Comparison of ENCODE assay signal across 8 cellular contexts in the genomic region with DNA sequence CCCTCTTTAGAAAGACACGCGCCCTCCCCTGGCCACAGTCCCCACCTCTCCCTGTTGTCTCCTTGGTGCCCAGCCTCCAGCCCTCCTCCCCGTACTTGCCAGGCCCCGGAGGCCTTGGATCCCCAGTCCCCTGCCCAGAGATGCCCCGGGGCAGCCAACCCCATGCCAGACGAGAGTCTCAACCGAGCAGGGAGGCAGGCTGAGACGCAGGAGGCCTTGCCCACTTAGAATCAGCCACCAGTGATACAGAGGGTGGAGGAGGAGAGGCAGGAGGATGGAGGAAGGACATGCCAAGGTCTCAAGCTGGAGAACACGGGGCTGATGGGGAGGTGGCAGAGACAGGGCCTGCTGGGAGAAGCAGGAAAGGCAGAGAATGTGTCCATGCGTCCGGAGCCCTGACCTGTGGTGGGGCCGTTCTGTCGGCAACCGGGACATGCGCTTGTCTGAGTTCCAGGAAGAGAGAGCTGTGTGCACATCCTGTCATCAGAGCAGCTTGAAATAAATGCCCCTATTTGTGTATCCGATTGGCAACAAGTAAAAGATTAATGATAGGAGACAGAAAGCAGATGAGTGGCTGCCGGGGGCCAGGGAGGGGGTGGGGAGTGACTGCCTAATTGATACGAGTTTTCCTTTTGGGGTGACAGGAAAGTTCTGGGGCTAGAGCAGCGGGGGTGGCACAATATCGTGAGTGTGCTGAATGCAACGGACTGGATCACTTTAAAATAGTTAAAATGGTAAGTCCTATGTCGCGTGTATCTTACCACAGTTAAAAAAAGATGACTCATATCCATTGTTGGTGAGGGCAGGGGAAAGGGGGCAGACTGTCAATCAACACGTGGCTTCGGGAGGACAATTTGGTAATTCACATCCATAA. TPM values are rescaled to one million over a fixed set of nuclear protein-coding genes. Genes with fewer than 3 reads are reported as not detected.
DNase-seq lines count a peak whose midpoint lies in the region; ATAC-seq, FAIRE-seq and TF ChIP-seq lines count a peak whose summit lies in the region.

No MANE protein-coding gene starts in this region.

- no peaks in the 10 kb centered on the region for H3K79me2 ChIP-seq in astrocyte (ENCODE audit: insufficient read depth, low read length)

- intact Hi-C loops in natural killer cell (cut with micrococcal nuclease) = no loop called here
- intact Hi-C loops in naive thymus-derived CD4-positive, alpha-beta T cell (cut with micrococcal nuclease) = loop anchor here (1.0 kb wide), 4 partner anchors 34 to 69 kb away; partner anchors contain the start of gene COTL1 (in 2 of the 2)

- H3K36me3 ChIP-seq in astrocyte (ENCODE audit: insufficient read depth, low read length) = no peaks in the 10 kb centered on the region
- H3K36me3 ChIP-seq in naive thymus-derived CD4-positive, alpha-beta T cell (ENCODE audit: control insufficient read depth in 2 of 3, insufficient read depth in 3 of 3, low read length in 3 of 3) = no peaks in the 10 kb centered on the region

- H4K20me1 ChIP-seq in astrocyte (ENCODE audit: insufficient read depth, low read length) = no peaks in the 10 kb centered on the region

- no peak overlapping the region for H3K9ac ChIP-seq in astrocyte (ENCODE audit: low read length)

- H3K4me3 ChIP-seq in astrocyte (ENCODE audit: insufficient read depth, low read depth, low read length) = no peak overlapping the region
- H3K4me3 ChIP-seq in naive thymus-derived CD4-positive, alpha-beta T cell (ENCODE audit: low read length) = peak overlapping the region; percentile 65

- H3K4me1 Mint-ChIP-seq in natural killer cell treated with Interleukin-12 subunit alpha and Interleukin-12 subunit beta and Interleukin-15 and Interleukin-18, amount 100 ng/mL, for 72 hours (ENCODE audit: low read depth in 2 of 2) = peaks cover 5 to 6% of the 10 kb centered on the region in 2 donors
- H3K4me1 Mint-ChIP-seq in natural killer cell (peaks cover 2 to 5% of the 10 kb centered on the region in 2 donors), astrocyte (ENCODE audit: low read depth, unreplicated experiment) (peaks cover 27% of the 10 kb centered on the region)
- H3K4me1 Mint-ChIP-seq in naive thymus-derived CD4-positive, alpha-beta T cell = peaks cover 38 to 70% (median 67%) of the 10 kb centered on the region in 7 donors

- POLR2A ChIA-PET in naive thymus-derived CD4-positive, alpha-beta T cell (lab: Charles Lee) = interaction anchor here (0.6 to 2.7 kb wide), 20 partner anchors 9 to 176 kb away, joined by 3 to 20 read pairs (median 4); partner anchors contain the start of genes COTL1 and MEAK7

- H3K27ac Mint-ChIP-seq in natural killer cell treated with Interleukin-12 subunit alpha and Interleukin-12 subunit beta and Interleukin-15 and Interleukin-18, amount 100 ng/mL, for 72 hours = peak overlapping the region; percentile 70 to 84
- no peak overlapping the region for H3K27ac Mint-ChIP-seq in natural killer cell
- peak overlapping the region; percentile 69 for H3K27ac Mint-ChIP-seq in astrocyte (ENCODE audit: unreplicated experiment)
- peak overlapping the region; percentile 91 to 100 (median 96) for H3K27ac Mint-ChIP-seq in naive thymus-derived CD4-positive, alpha-beta T cell

- no peak overlapping the region for H3K27ac ChIP-seq in astrocyte (ENCODE audit: low read depth, low read length)
- peak overlapping the region; percentile 75 for H3K27ac ChIP-seq in naive thymus-derived CD4-positive, alpha-beta T cell (ENCODE audit: low read depth, low read length)

- peak overlapping the region; percentile 67 for H3K4me3 Mint-ChIP-seq in natural killer cell treated with Interleukin-12 subunit alpha and Interleukin-12 subunit beta and Interleukin-15 and Interleukin-18, amount 100 ng/mL, for 72 hours
- H3K4me3 Mint-ChIP-seq in natural killer cell (no peak overlapping the region), astrocyte (ENCODE audit: unreplicated experiment) (no peak overlapping the region)
- H3K4me3 Mint-ChIP-seq in naive thymus-derived CD4-positive, alpha-beta T cell = peak overlapping the region; percentile 81 to 95 (median 90)

- TF ChIP-seq CTCF in natural killer cell (IDR thresholded peaks at IDR 0.05) (no peak), astrocyte (IDR thresholded peaks at IDR 0.05; ENCODE audit: insufficient read depth, low read depth, low read length) (no peak)

- peak; percentile 26 to 57 for ATAC-seq in natural killer cell treated with Interleukin-12 subunit alpha and Interleukin-12 subunit beta and Interleukin-15 and Interleukin-18, amount 100 ng/mL, for 72 hours
- ATAC-seq in natural killer cell (no peak), HG02970 (IDR thresholded peaks at IDR 0.05; ENCODE audit: low FRiP score, unreplicated experiment) (no peak)
- peak; percentile 69 for ATAC-seq in naive thymus-derived CD4-positive, alpha-beta T cell

- H3K4me1 ChIP-seq in astrocyte (ENCODE audit: insufficient read depth, low read length) = peaks cover 11% of the 10 kb centered on the region
- peaks cover 41 to 45% of the 10 kb centered on the region in 2 donors for H3K4me1 ChIP-seq in naive thymus-derived CD4-positive, alpha-beta T cell (ENCODE audit: control insufficient read depth in 2 of 2, insufficient read depth in 2 of 2, low read length in 2 of 2)

- H2AFZ ChIP-seq in astrocyte (ENCODE audit: low read depth, low read length) = peak overlapping the region; percentile 61

- no peaks in the 10 kb centered on the region for H3K36me3 Mint-ChIP-seq in natural killer cell treated with Interleukin-12 subunit alpha and Interleukin-12 subunit beta and Interleukin-15 and Interleukin-18, amount 100 ng/mL, for 72 hours
- H3K36me3 Mint-ChIP-seq in natural killer cell (no peaks in the 10 kb centered on the region), astrocyte (ENCODE audit: low read depth, unreplicated experiment) (no peaks in the 10 kb centered on the region)
- H3K36me3 Mint-ChIP-seq in naive thymus-derived CD4-positive, alpha-beta T cell = peaks cover 3 to 55% (median 5%) of the 10 kb centered on the region in 5 donors

- no peak for DNase-seq in natural killer cell treated with Interleukin-12 subunit alpha and Interleukin-12 subunit beta and Interleukin-15 and Interleukin-18, amount 100 ng/mL, for 72 hours (ENCODE audit: low spot score)
- DNase-seq in natural killer cell = no peak
- DNase-seq in astrocyte (ENCODE audit: low read depth) = no peak
- peak in 8 of 9 donors; percentile 42 to 64 (median 60) for DNase-seq in naive thymus-derived CD4-positive, alpha-beta T cell
- no peak for DNase-seq in DMS 273 (lab: John Stamatoyannopoulos, UW; ENCODE audit: unreplicated experiment)
- no peak for DNase-seq in iPS-NIHi11 (ENCODE audit: low spot score)
- no peak for DNase-seq in COR-L47 (lab: John Stamatoyannopoulos, UW)

- CTCF ChIA-PET in naive thymus-derived CD4-positive, alpha-beta T cell (lab: Charles Lee) = interaction anchor here (0.7 to 3.1 kb wide), 3 partner anchors 32 to 73 kb away, joined by 4 to 13 read pairs (median 8); no protein-coding TSS in a partner anchor

- H3K9me3 Mint-ChIP-seq in natural killer cell treated with Interleukin-12 subunit alpha and Interleukin-12 subunit beta and Interleukin-15 and Interleukin-18, amount 100 ng/mL, for 72 hours = no peaks in the 10 kb centered on the region
- no peaks in the 10 kb centered on the region for H3K9me3 Mint-ChIP-seq in natural killer cell
- peaks cover 2% of the 10 kb centered on the region for H3K9me3 Mint-ChIP-seq in astrocyte (ENCODE audit: unreplicated experiment)
- H3K9me3 Mint-ChIP-seq in naive thymus-derived CD4-positive, alpha-beta T cell = no peaks in the 10 kb centered on the region

- no peak for FAIRE-seq in astrocyte (lab: Jason Lieb, UNC)

- H3K27me3 Mint-ChIP-seq in natural killer cell treated with Interleukin-12 subunit alpha and Interleukin-12 subunit beta and Interleukin-15 and Interleukin-18, amount 100 ng/mL, for 72 hours = peaks cover 5 to 9% of the 10 kb centered on the region in 2 donors
- peaks cover 6 to 11% of the 10 kb centered on the region in 2 donors for H3K27me3 Mint-ChIP-seq in natural killer cell (ENCODE audit: low read depth in 2 of 2)
- H3K27me3 Mint-ChIP-seq in astrocyte (ENCODE audit: low read depth, unreplicated experiment) = peaks cover 5% of the 10 kb centered on the region
- H3K27me3 Mint-ChIP-seq in naive thymus-derived CD4-positive, alpha-beta T cell = no peaks in the 10 kb centered on the region

- no peaks in the 10 kb centered on the region for H3K9me3 ChIP-seq in astrocyte (ENCODE audit: insufficient read depth, low read depth, low read length)
- no peaks in the 10 kb centered on the region for H3K9me3 ChIP-seq in naive thymus-derived CD4-positive, alpha-beta T cell (ENCODE audit: control insufficient read depth in 2 of 3, low read length in 3 of 3)

- peaks cover 4% of the 10 kb centered on the region for H3K27me3 ChIP-seq in astrocyte (ENCODE audit: insufficient read depth, low read length)
- H3K27me3 ChIP-seq in naive thymus-derived CD4-positive, alpha-beta T cell (ENCODE audit: control insufficient read depth in 2 of 2, insufficient read depth in 2 of 2, low read length in 2 of 2) = no peaks in the 10 kb centered on the region

- peak overlapping the region; percentile 45 for H3K4me2 ChIP-seq in astrocyte (ENCODE audit: low read length)

RNA-seq across cellular contexts. Expression of gene MEAK7, which starts 44.7 kb away (rescaled TPM):
- 10 to 100 TPM in 1 of 2 donors, 1 to 10 TPM in 1; 9.4 to 10.0 TPM for total RNA-seq in natural killer cell treated with Interleukin-12 subunit alpha and Interleukin-12 subunit beta and Interleukin-15 and Interleukin-18, amount 100 ng/mL, for 72 hours
- total RNA-seq in natural killer cell (1 to 10 TPM; 4.8 to 8.5 (median 4.8) TPM), astrocyte (36.1 and 41.3 TPM in 2 replicates)
- 10 to 100 TPM in 2 of 5 experiments, 1 to 10 TPM in 3; 6.3 to 56.1 (median 9.3) TPM for total RNA-seq in naive thymus-derived CD4-positive, alpha-beta T cell
- 1 to 10 TPM; 4.0 to 9.3 TPM for polyA plus RNA-seq in naive thymus-derived CD4-positive, alpha-beta T cell

Comparison
In these comparisons a context has a peak if more than half of its experiments do, and no peak if none do; other contexts are left out.
1. ATAC-seq: peak in natural killer cell treated with Interleukin-12 subunit alpha and Interleukin-12 subunit beta and Interleukin-15 and Interleukin-18, amount 100 ng/mL, for 72 hours (2 of 2) and naive thymus-derived CD4-positive, alpha-beta T cell (single experiment); none in natural killer cell (0 of 3) and HG02970 (single experiment).
2. H3K27ac Mint-ChIP-seq: peak in natural killer cell treated with Interleukin-12 subunit alpha and Interleukin-12 subunit beta and Interleukin-15 and Interleukin-18, amount 100 ng/mL, for 72 hours (2 of 2), astrocyte (single experiment) and naive thymus-derived CD4-positive, alpha-beta T cell (9 of 9); none in natural killer cell (0 of 2).
3. H3K4me3 Mint-ChIP-seq: peak in natural killer cell treated with Interleukin-12 subunit alpha and Interleukin-12 subunit beta and Interleukin-15 and Interleukin-18, amount 100 ng/mL, for 72 hours (single experiment) and naive thymus-derived CD4-positive, alpha-beta T cell (10 of 10); none in natural killer cell (single experiment) and astrocyte (single experiment).
4. DNase-seq: peak in naive thymus-derived CD4-positive, alpha-beta T cell (8 of 9); none in natural killer cell treated with Interleukin-12 subunit alpha and Interleukin-12 subunit beta and Interleukin-15 and Interleukin-18, amount 100 ng/mL, for 72 hours (single experiment), natural killer cell (single experiment), astrocyte (single experiment), DMS 273 (single experiment), iPS-NIHi11 (single experiment) and COR-L47 (single experiment).